19 cellular contexts compared by ENCODE assay signal in genomic region chr4:88188738-88189417, GRCh38.
"Had no signal": no experiment of that assay in that cellular context is flagged by ENCODE, and none has a peak within 500 bp of the region (broad histone marks: within the 10 kb centered on the region; RNA-seq: fewer than 3 reads in every experiment).

No MANE protein-coding gene starts in this region.

- H3K4me3 ChIP-seq: dorsolateral prefrontal cortex, gastrocnemius medialis, heart left ventricle, mucosa of descending colon, right atrium auricular region, thoracic aorta had no signal

- H3K36me3 ChIP-seq: gastrocnemius medialis, heart left ventricle, right atrium auricular region, thoracic aorta had no signal

- H3K9me3 ChIP-seq: gastrocnemius medialis, mucosa of descending colon, right atrium auricular region, thoracic aorta had no signal

- ATAC-seq: gastrocnemius medialis; heart left ventricle; left ventricle myocardium superior; mucosa of descending colon; stimulated activated naive B cell treated with anti-CD40 and anti-IgM and Interleukin-4, amounts not matched to agents 10 μg/mL and 1 μg/mL and 100 μg/mL, for 72 hours had no signal

- H3K4me3 Mint-ChIP-seq: brain; memory B cell; naive B cell; neural crest cell; stimulated activated naive B cell treated with anti-CD40 and anti-IgM and Interleukin-4, amounts not matched to agents 10 μg/mL and 1 μg/mL and 100 μg/mL, for 72 hours had no signal

- H3K4me1 Mint-ChIP-seq: brain; memory B cell; naive B cell; stimulated activated naive B cell treated with anti-CD40 and anti-IgM and Interleukin-4, amounts not matched to agents 10 μg/mL and 1 μg/mL and 100 μg/mL, for 72 hours had no signal

- H3K27me3 Mint-ChIP-seq: brain; memory B cell; naive B cell; progenitor cell of endocrine pancreas; stimulated activated naive B cell treated with anti-CD40 and anti-IgM and Interleukin-4, amounts not matched to agents 10 μg/mL and 1 μg/mL and 100 μg/mL, for 72 hours had no signal

- DNase-seq: activated CD4-positive, alpha-beta T cell treated with anti-CD3 and anti-CD28 coated beads for 4 hours; activated naive CD4-positive, alpha-beta T cell; anterior cingulate cortex; central memory CD4-positive, alpha-beta T cell; dorsolateral prefrontal cortex; gastrocnemius medialis; heart left ventricle; kidney glomerular epithelial cell; left ventricle myocardium superior; mucosa of descending colon; naive B cell; stimulated activated CD4-positive, alpha-beta T cell treated with anti-CD3 and anti-CD28 coated beads, Interleukin-4, amount 100 ng/mL, for 4 hours; stimulated activated naive B cell treated with anti-CD40 and anti-IgM and Interleukin-4, amounts not matched to agents 10 μg/mL and 1 μg/mL and 100 μg/mL, for 72 hours had no signal

- H3K9me3 Mint-ChIP-seq: memory B cell, naive B cell had no signal

- H3K36me3 Mint-ChIP-seq: brain; memory B cell; naive B cell; stimulated activated naive B cell treated with anti-CD40 and anti-IgM and Interleukin-4, amounts not matched to agents 10 μg/mL and 1 μg/mL and 100 μg/mL, for 72 hours had no signal

- H3K4me1 ChIP-seq: gastrocnemius medialis, heart left ventricle, right atrium auricular region had no signal

- H3K27me3 ChIP-seq: dorsolateral prefrontal cortex, gastrocnemius medialis, heart left ventricle, right atrium auricular region had no signal

- H3K27ac Mint-ChIP-seq: brain; memory B cell; progenitor cell of endocrine pancreas; stimulated activated naive B cell treated with anti-CD40 and anti-IgM and Interleukin-4, amounts not matched to agents 10 μg/mL and 1 μg/mL and 100 μg/mL, for 72 hours had no signal

- H3K27ac ChIP-seq: dorsolateral prefrontal cortex, gastrocnemius medialis, heart left ventricle, right atrium auricular region, thoracic aorta had no signal
